1 cellular context compared by ENCODE assay signal in genomic region chr11:67372993-67373915, GRCh38.
TF ChIP-seq lines count a peak whose summit lies in the region.

Gene CLCF1 (minus strand): TSS chr11:67373598. CDS start chr11:67373539, 59 bp downstream.

TF ChIP-seq in GM12878, 131 proteins besides CTCF, POLR2A, EP300 and RAD21 (continued from another document):
- TF ChIP-seq, protein P1, sequence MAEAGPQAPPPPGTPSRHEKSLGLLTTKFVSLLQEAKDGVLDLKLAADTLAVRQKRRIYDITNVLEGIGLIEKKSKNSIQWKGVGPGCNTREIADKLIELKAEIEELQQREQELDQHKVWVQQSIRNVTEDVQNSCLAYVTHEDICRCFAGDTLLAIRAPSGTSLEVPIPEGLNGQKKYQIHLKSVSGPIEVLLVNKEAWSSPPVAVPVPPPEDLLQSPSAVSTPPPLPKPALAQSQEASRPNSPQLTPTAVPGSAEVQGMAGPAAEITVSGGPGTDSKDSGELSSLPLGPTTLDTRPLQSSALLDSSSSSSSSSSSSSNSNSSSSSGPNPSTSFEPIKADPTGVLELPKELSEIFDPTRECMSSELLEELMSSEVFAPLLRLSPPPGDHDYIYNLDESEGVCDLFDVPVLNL (IDR thresholded peaks at IDR 0.05; ENCODE audit: low read depth, low read length), result no peak
- no peak for TF ChIP-seq ZNF217 (IDR thresholded peaks at IDR 0.05)
- TF ChIP-seq NBN (IDR thresholded peaks at IDR 0.05), result no peak
- TF ChIP-seq RCOR1 (conservative IDR thresholded peaks at IDR 0.05; ENCODE audit: low read depth, low read length), result no peak
- TF ChIP-seq, protein P2, sequence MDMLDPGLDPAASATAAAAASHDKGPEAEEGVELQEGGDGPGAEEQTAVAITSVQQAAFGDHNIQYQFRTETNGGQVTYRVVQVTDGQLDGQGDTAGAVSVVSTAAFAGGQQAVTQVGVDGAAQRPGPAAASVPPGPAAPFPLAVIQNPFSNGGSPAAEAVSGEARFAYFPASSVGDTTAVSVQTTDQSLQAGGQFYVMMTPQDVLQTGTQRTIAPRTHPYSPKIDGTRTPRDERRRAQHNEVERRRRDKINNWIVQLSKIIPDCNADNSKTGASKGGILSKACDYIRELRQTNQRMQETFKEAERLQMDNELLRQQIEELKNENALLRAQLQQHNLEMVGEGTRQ (IDR thresholded peaks at IDR 0.05; ENCODE audit: borderline replicate concordance, low read depth, low read length), result no peak
- TF ChIP-seq, protein P3, sequence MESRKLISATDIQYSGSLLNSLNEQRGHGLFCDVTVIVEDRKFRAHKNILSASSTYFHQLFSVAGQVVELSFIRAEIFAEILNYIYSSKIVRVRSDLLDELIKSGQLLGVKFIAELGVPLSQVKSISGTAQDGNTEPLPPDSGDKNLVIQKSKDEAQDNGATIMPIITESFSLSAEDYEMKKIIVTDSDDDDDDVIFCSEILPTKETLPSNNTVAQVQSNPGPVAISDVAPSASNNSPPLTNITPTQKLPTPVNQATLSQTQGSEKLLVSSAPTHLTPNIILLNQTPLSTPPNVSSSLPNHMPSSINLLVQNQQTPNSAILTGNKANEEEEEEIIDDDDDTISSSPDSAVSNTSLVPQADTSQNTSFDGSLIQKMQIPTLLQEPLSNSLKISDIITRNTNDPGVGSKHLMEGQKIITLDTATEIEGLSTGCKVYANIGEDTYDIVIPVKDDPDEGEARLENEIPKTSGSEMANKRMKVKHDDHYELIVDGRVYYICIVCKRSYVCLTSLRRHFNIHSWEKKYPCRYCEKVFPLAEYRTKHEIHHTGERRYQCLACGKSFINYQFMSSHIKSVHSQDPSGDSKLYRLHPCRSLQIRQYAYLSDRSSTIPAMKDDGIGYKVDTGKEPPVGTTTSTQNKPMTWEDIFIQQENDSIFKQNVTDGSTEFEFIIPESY (IDR thresholded peaks at IDR 0.05), result no peak
- no peak for TF ChIP-seq MXI1 (IDR thresholded peaks at IDR 0.05; ENCODE audit: low read depth, low read length)
- TF ChIP-seq REST (IDR thresholded peaks at IDR 0.05; ENCODE audit: low read depth, low read length), result no peak
- no peak for TF ChIP-seq SREBF2 (IDR thresholded peaks at IDR 0.05; ENCODE audit: low read length)
- TF ChIP-seq SRF (IDR thresholded peaks at IDR 0.05; ENCODE audit: low read depth in 2 of 2, low read length in 2 of 2), result no peak
- no peak for TF ChIP-seq CUX1 (IDR thresholded peaks at IDR 0.05; ENCODE audit: insufficient replicate concordance, low read depth, low read length)
- TF ChIP-seq, protein P4, sequence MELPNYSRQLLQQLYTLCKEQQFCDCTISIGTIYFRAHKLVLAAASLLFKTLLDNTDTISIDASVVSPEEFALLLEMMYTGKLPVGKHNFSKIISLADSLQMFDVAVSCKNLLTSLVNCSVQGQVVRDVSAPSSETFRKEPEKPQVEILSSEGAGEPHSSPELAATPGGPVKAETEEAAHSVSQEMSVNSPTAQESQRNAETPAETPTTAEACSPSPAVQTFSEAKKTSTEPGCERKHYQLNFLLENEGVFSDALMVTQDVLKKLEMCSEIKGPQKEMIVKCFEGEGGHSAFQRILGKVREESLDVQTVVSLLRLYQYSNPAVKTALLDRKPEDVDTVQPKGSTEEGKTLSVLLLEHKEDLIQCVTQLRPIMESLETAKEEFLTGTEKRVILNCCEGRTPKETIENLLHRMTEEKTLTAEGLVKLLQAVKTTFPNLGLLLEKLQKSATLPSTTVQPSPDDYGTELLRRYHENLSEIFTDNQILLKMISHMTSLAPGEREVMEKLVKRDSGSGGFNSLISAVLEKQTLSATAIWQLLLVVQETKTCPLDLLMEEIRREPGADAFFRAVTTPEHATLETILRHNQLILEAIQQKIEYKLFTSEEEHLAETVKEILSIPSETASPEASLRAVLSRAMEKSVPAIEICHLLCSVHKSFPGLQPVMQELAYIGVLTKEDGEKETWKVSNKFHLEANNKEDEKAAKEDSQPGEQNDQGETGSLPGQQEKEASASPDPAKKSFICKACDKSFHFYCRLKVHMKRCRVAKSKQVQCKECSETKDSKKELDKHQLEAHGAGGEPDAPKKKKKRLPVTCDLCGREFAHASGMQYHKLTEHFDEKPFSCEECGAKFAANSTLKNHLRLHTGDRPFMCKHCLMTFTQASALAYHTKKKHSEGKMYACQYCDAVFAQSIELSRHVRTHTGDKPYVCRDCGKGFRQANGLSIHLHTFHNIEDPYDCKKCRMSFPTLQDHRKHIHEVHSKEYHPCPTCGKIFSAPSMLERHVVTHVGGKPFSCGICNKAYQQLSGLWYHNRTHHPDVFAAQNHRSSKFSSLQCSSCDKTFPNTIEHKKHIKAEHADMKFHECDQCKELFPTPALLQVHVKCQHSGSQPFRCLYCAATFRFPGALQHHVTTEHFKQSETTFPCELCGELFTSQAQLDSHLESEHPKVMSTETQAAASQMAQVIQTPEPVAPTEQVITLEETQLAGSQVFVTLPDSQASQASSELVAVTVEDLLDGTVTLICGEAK (IDR thresholded peaks at IDR 0.05; ENCODE audit: borderline replicate concordance), result no peak
- no peak for TF ChIP-seq RB1 (IDR thresholded peaks at IDR 0.05; ENCODE audit: borderline replicate concordance)
- 0 out of 2 replicates have a peak, but pooled peaks have one; percentile 31 for TF ChIP-seq NFXL1 (IDR thresholded peaks at IDR 0.05; ENCODE audit: borderline replicate concordance)
- no peak for TF ChIP-seq ZNF274 (IDR thresholded peaks at IDR 0.05; ENCODE audit: insufficient read depth, insufficient read length)
- TF ChIP-seq RFX5 (IDR thresholded peaks at IDR 0.05; ENCODE audit: low read depth, low read length), result no peak
- peak; percentile 96 for TF ChIP-seq ZNF384 (IDR thresholded peaks at IDR 0.05; ENCODE audit: borderline replicate concordance, low read depth, low read length)
- TF ChIP-seq PML (IDR thresholded peaks at IDR 0.05; ENCODE audit: low read length), result no peak
- TF ChIP-seq, protein P5, sequence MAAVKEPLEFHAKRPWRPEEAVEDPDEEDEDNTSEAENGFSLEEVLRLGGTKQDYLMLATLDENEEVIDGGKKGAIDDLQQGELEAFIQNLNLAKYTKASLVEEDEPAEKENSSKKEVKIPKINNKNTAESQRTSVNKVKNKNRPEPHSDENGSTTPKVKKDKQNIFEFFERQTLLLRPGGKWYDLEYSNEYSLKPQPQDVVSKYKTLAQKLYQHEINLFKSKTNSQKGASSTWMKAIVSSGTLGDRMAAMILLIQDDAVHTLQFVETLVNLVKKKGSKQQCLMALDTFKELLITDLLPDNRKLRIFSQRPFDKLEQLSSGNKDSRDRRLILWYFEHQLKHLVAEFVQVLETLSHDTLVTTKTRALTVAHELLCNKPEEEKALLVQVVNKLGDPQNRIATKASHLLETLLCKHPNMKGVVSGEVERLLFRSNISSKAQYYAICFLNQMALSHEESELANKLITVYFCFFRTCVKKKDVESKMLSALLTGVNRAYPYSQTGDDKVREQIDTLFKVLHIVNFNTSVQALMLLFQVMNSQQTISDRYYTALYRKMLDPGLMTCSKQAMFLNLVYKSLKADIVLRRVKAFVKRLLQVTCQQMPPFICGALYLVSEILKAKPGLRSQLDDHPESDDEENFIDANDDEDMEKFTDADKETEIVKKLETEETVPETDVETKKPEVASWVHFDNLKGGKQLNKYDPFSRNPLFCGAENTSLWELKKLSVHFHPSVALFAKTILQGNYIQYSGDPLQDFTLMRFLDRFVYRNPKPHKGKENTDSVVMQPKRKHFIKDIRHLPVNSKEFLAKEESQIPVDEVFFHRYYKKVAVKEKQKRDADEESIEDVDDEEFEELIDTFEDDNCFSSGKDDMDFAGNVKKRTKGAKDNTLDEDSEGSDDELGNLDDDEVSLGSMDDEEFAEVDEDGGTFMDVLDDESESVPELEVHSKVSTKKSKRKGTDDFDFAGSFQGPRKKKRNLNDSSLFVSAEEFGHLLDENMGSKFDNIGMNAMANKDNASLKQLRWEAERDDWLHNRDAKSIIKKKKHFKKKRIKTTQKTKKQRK (IDR thresholded peaks at IDR 0.05; ENCODE audit: low read depth, low read length), result no peak
